Comparison of ENCODE assay signal across 8 cellular contexts in the genomic region with DNA sequence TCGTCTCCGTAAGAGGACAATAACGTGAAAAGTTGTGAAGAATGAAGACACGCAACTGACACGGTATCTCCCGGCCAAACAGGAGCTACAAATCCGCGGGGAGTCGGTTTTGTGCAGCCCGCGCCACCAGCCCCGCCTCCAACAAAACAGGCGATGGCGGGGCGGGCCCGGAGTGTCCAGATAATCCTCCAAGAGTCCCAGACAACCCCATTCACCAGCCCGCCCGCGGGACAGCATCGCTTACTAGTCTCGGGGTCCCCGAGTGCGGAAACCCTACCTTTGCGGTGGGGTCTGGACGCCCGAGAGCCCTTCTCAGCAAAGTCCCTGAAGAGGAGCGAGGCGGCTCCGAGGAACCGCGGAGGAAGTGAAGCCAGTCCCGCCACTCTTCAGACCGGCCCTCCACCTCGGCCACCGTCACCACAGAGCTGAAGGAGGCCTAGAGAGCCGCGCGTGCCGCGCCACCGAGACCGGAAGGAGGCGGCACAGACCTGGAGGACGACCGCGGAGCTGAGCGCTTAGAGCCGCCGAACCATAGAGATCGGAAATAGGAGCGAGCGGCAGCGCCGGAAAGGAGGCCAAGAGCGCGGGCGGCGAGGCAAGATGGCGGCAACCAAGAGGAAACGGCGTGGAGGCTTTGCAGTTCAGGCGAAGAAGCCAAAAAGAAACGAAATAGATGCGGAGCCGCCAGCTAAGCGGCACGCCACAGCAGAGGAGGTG. TPM values are rescaled to one million over a fixed set of nuclear protein-coding genes. Genes with fewer than 3 reads are reported as not detected.
DNase-seq lines count a peak whose midpoint lies in the region; ATAC-seq and TF ChIP-seq lines count a peak whose summit lies in the region.

A gene with protein sequence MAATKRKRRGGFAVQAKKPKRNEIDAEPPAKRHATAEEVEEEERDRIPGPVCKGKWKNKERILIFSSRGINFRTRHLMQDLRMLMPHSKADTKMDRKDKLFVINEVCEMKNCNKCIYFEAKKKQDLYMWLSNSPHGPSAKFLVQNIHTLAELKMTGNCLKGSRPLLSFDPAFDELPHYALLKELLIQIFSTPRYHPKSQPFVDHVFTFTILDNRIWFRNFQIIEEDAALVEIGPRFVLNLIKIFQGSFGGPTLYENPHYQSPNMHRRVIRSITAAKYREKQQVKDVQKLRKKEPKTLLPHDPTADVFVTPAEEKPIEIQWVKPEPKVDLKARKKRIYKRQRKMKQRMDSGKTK (plus strand): TSS at position 573 of the 717 bp plus-strand sequence. CDS start 28 bp downstream, at position 601.
A gene with protein sequence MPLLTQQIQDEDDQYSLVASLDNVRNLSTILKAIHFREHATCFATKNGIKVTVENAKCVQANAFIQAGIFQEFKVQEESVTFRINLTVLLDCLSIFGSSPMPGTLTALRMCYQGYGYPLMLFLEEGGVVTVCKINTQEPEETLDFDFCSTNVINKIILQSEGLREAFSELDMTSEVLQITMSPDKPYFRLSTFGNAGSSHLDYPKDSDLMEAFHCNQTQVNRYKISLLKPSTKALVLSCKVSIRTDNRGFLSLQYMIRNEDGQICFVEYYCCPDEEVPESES (minus strand): TSS at position 366 of the 717 bp plus-strand sequence. CDS start 612 bp downstream, outside the sequence.

- peak within 1 kb of the TSS; percentile 85 for H3K27ac ChIP-seq in VCaP
- H3K27ac ChIP-seq in breast epithelium: peak within 1 kb of the TSS; percentile 90 to 91
- peak within 1 kb of the TSS; percentile 67 to 95 (median 82) for H3K27ac ChIP-seq in skin epidermis

- no peaks in the 10 kb centered on the region for H3K36me3 ChIP-seq in breast epithelium

- TF ChIP-seq POLR2A in breast epithelium (IDR thresholded peaks at IDR 0.05): no peak

- DNase-seq in AG08395 (ENCODE audit: low spot score): peak; percentile 93
- DNase-seq in NCI-H2227 (lab: John Stamatoyannopoulos, UW; ENCODE audit: unreplicated experiment): peak; percentile 99
- peak; percentile 94 to 95 for DNase-seq in breast epithelium (ENCODE audit: low spot score in 2 of 2)

- intact Hi-C loops in breast epithelium (cut with DNase I; ENCODE audit: low total_unique reads): no loop called here

- ATAC-seq in GM18909 (IDR thresholded peaks at IDR 0.05; ENCODE audit: poor library complexity, unreplicated experiment) (peak; percentile 99), HG03159 (IDR thresholded peaks at IDR 0.05; ENCODE audit: unreplicated experiment) (peak; percentile 98)

- no peak for TF ChIP-seq CTCF in VCaP (conservative IDR thresholded peaks at IDR 0.05)
- TF ChIP-seq CTCF in breast epithelium (IDR thresholded peaks at IDR 0.05): peak in 1 of 3 donors; percentile 16

- H3K9me3 ChIP-seq in breast epithelium (no peaks in the 10 kb centered on the region), iPS-18c (ENCODE audit: control insufficient read depth, insufficient read depth, low read length) (no peaks in the 10 kb centered on the region)

- H3K4me1 ChIP-seq in breast epithelium: peaks cover 0 to 9% of the 10 kb centered on the region in 2 donors

- no peaks in the 10 kb centered on the region for H3K27me3 ChIP-seq in breast epithelium

- H3K4me3 ChIP-seq in breast epithelium (peak within 1 kb of the TSS; percentile 79 to 100 (median 93)), iPS-18c (ENCODE audit: insufficient read depth, low read depth, low read length) (peak within 1 kb of the TSS; percentile 96), skin epidermis (peak within 1 kb of the TSS; percentile 65 to 96 (median 78))

RNA-seq across cellular contexts. Expression of the first gene that starts in this region (rescaled TPM):
- 10 to 100 TPM; 18.2 to 28.8 (median 23.7) TPM for total RNA-seq in breast epithelium

RNA-seq across cellular contexts. Expression of the second gene that starts in this region (rescaled TPM):
- 10 to 100 TPM; 12.8 to 23.3 (median 18.7) TPM for total RNA-seq in breast epithelium

Comparison
In these comparisons a context has a peak if more than half of its experiments do, and no peak if none do; other contexts are left out.
1. Peak in every context shown above with its lines: DNase-seq, ATAC-seq, H3K4me3 ChIP-seq and H3K27ac ChIP-seq.